Comparison of ENCODE assay signal across 1 cellular context in the genomic region with DNA sequence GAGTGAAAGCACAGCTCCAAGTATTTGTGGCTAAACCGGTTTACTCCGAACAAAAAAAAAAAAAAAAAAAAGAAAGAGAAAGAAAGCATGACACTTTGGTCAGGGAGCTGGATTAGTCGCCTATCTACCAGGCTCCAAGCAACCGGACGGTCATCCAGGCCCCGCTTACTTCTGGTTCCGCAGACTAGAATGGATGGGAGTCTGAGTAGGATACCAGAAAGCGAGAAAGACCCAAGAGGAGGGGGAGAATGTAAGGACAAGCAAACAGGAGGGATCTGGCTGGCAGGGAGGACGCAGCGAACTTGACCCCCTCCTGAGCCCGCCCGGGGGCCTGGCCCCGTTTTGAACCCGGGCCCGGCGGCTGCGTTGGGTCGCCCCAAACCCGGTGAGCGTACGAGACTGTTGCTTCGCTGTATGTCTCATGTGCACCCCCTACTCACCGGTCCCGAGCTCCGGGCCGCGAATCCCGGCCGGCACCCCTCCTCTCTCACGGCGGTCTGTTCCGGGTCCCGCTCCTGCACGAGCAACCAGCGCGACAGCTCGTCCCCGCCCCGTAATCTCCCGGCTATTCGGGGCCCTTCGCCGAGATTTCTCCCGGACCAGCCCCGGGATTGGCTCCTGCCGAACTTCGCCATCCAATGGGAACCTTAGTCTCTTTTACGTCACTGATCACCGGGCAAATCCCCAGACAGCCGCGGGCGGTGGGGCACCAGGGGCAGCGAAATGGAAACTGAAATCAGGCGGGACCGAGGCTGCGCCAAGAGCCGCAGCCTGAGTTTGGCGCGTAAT.
A peak's percentile ranks its signal among the peaks of the same experiment; 100 is the strongest.
TF ChIP-seq lines count a peak whose summit lies in the region.

TRIM26 (minus strand) TSS at position 542 of the 789 bp plus-strand sequence. CDS start 14,303 bp downstream, outside the sequence.

TF ChIP-seq in HepG2, 621 proteins besides CTCF, POLR2A, EP300 and RAD21 (continued from another document and continues in another):
- peak; percentile 67 for TF ChIP-seq ZFY (CRISPR knock-in tag; IDR thresholded peaks at IDR 0.05)
- TF ChIP-seq SAFB2 (CRISPR knock-in tag; IDR thresholded peaks at IDR 0.05; ENCODE audit: borderline replicate concordance, low read depth): no peak; the same call in 1 of the 2 replicates
- no peak for TF ChIP-seq ZNF709 (CRISPR knock-in tag; IDR thresholded peaks at IDR 0.05)
- TF ChIP-seq ZNF510 (CRISPR knock-in tag; IDR thresholded peaks at IDR 0.05; ENCODE audit: low read depth): peak; percentile 82; the same call in 1 of the 2 replicates
- no peak; the same call in none of the 2 replicates for TF ChIP-seq TFE3 (CRISPR knock-in tag; IDR thresholded peaks at IDR 0.05)
- TF ChIP-seq TSC22D2 (CRISPR knock-in tag; IDR thresholded peaks at IDR 0.05; ENCODE audit: borderline replicate concordance): 0 out of 2 replicates have a peak, but pooled peaks have one; percentile 41
- TF ChIP-seq NR2F2 (IDR thresholded peaks at IDR 0.05; ENCODE audit: borderline replicate concordance, low read depth): no peak; the same call in 1 of the 2 replicates
- peak; percentile 17 for TF ChIP-seq GATAD2A (CRISPR knock-in tag; IDR thresholded peaks at IDR 0.05)
- TF ChIP-seq ZNF7 (CRISPR knock-in tag; IDR thresholded peaks at IDR 0.05): no peak
- TF ChIP-seq ZNF619 (CRISPR knock-in tag; IDR thresholded peaks at IDR 0.05): 0 out of 2 replicates have a peak, but pooled peaks have one; percentile 57
- TF ChIP-seq NFIC (IDR thresholded peaks at IDR 0.05; ENCODE audit: low read length): no peak
- no peak for TF ChIP-seq ZFAT (CRISPR knock-in tag; conservative IDR thresholded peaks at IDR 0.05)
- TF ChIP-seq ZNF382 (CRISPR knock-in tag; IDR thresholded peaks at IDR 0.05; ENCODE audit: borderline replicate concordance): no peak
- TF ChIP-seq ZBTB20 (CRISPR knock-in tag; IDR thresholded peaks at IDR 0.05; ENCODE audit: borderline replicate concordance, low read depth): no peak
- TF ChIP-seq, protein P1, sequence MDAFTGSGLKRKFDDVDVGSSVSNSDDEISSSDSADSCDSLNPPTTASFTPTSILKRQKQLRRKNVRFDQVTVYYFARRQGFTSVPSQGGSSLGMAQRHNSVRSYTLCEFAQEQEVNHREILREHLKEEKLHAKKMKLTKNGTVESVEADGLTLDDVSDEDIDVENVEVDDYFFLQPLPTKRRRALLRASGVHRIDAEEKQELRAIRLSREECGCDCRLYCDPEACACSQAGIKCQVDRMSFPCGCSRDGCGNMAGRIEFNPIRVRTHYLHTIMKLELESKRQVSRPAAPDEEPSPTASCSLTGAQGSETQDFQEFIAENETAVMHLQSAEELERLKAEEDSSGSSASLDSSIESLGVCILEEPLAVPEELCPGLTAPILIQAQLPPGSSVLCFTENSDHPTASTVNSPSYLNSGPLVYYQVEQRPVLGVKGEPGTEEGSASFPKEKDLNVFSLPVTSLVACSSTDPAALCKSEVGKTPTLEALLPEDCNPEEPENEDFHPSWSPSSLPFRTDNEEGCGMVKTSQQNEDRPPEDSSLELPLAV (CRISPR knock-in tag; conservative IDR thresholded peaks at IDR 0.05; ENCODE audit: low read depth): no peak
- no peak for TF ChIP-seq DPF2 (CRISPR knock-in tag; IDR thresholded peaks at IDR 0.05; ENCODE audit: borderline replicate concordance, low read depth)
- TF ChIP-seq NFKB2 (CRISPR knock-in tag; IDR thresholded peaks at IDR 0.05; ENCODE audit: borderline replicate concordance): peak; percentile 85; the same call in 1 of the 2 replicates
- no peak for TF ChIP-seq MLLT10 (CRISPR knock-in tag; IDR thresholded peaks at IDR 0.05)
- TF ChIP-seq SIX1 (CRISPR knock-in tag; IDR thresholded peaks at IDR 0.05; ENCODE audit: borderline replicate concordance): no peak
- TF ChIP-seq, protein P2, sequence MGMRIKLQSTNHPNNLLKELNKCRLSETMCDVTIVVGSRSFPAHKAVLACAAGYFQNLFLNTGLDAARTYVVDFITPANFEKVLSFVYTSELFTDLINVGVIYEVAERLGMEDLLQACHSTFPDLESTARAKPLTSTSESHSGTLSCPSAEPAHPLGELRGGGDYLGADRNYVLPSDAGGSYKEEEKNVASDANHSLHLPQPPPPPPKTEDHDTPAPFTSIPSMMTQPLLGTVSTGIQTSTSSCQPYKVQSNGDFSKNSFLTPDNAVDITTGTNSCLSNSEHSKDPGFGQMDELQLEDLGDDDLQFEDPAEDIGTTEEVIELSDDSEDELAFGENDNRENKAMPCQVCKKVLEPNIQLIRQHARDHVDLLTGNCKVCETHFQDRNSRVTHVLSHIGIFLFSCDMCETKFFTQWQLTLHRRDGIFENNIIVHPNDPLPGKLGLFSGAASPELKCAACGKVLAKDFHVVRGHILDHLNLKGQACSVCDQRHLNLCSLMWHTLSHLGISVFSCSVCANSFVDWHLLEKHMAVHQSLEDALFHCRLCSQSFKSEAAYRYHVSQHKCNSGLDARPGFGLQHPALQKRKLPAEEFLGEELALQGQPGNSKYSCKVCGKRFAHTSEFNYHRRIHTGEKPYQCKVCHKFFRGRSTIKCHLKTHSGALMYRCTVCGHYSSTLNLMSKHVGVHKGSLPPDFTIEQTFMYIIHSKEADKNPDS (CRISPR knock-in tag; IDR thresholded peaks at IDR 0.05): no peak
- TF ChIP-seq AGO1 (IDR thresholded peaks at IDR 0.05; ENCODE audit: low read depth, low read length, poor library complexity, severe bottlenecking): peak; percentile 58
- TF ChIP-seq, protein P3, sequence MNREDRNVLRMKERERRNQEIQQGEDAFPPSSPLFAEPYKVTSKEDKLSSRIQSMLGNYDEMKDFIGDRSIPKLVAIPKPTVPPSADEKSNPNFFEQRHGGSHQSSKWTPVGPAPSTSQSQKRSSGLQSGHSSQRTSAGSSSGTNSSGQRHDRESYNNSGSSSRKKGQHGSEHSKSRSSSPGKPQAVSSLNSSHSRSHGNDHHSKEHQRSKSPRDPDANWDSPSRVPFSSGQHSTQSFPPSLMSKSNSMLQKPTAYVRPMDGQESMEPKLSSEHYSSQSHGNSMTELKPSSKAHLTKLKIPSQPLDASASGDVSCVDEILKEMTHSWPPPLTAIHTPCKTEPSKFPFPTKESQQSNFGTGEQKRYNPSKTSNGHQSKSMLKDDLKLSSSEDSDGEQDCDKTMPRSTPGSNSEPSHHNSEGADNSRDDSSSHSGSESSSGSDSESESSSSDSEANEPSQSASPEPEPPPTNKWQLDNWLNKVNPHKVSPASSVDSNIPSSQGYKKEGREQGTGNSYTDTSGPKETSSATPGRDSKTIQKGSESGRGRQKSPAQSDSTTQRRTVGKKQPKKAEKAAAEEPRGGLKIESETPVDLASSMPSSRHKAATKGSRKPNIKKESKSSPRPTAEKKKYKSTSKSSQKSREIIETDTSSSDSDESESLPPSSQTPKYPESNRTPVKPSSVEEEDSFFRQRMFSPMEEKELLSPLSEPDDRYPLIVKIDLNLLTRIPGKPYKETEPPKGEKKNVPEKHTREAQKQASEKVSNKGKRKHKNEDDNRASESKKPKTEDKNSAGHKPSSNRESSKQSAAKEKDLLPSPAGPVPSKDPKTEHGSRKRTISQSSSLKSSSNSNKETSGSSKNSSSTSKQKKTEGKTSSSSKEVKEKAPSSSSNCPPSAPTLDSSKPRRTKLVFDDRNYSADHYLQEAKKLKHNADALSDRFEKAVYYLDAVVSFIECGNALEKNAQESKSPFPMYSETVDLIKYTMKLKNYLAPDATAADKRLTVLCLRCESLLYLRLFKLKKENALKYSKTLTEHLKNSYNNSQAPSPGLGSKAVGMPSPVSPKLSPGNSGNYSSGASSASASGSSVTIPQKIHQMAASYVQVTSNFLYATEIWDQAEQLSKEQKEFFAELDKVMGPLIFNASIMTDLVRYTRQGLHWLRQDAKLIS (CRISPR knock-in tag; IDR thresholded peaks at IDR 0.05): no peak
- TF ChIP-seq, protein P4, sequence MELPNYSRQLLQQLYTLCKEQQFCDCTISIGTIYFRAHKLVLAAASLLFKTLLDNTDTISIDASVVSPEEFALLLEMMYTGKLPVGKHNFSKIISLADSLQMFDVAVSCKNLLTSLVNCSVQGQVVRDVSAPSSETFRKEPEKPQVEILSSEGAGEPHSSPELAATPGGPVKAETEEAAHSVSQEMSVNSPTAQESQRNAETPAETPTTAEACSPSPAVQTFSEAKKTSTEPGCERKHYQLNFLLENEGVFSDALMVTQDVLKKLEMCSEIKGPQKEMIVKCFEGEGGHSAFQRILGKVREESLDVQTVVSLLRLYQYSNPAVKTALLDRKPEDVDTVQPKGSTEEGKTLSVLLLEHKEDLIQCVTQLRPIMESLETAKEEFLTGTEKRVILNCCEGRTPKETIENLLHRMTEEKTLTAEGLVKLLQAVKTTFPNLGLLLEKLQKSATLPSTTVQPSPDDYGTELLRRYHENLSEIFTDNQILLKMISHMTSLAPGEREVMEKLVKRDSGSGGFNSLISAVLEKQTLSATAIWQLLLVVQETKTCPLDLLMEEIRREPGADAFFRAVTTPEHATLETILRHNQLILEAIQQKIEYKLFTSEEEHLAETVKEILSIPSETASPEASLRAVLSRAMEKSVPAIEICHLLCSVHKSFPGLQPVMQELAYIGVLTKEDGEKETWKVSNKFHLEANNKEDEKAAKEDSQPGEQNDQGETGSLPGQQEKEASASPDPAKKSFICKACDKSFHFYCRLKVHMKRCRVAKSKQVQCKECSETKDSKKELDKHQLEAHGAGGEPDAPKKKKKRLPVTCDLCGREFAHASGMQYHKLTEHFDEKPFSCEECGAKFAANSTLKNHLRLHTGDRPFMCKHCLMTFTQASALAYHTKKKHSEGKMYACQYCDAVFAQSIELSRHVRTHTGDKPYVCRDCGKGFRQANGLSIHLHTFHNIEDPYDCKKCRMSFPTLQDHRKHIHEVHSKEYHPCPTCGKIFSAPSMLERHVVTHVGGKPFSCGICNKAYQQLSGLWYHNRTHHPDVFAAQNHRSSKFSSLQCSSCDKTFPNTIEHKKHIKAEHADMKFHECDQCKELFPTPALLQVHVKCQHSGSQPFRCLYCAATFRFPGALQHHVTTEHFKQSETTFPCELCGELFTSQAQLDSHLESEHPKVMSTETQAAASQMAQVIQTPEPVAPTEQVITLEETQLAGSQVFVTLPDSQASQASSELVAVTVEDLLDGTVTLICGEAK (IDR thresholded peaks at IDR 0.05): no peak
- TF ChIP-seq, protein P4 (CRISPR knock-in tag; IDR thresholded peaks at IDR 0.05): peak; percentile 62; the same call in 1 of the 2 replicates
- TF ChIP-seq DNMT3B (CRISPR knock-in tag; conservative IDR thresholded peaks at IDR 0.05): peak; percentile 84; the same call in 1 of the 2 replicates
- peak; percentile 61 for TF ChIP-seq ARID5B (CRISPR knock-in tag; IDR thresholded peaks at IDR 0.05)
- TF ChIP-seq MXD3 (CRISPR knock-in tag; IDR thresholded peaks at IDR 0.05): peak; percentile 82
